ENCODE assay signal across 23 cellular contexts in the genomic region with DNA sequence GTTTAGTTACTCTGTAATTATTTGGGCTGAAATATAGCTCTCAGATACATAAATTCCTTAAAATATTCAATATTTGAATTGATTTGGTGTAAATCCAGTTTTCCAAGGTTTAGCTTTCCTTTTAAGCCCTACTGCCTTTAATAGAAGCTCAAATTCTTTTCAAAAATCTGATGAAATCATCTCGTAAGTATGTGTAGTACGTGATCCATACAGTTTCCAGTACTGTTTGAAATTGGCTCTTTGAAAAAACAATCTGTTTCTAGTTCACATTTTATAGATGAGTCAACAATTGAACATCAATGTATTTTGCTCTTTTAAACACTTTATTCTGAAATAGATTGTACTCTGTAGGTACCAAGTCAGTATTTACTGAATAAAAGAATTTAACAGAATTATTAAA.
DNase-seq lines count a peak whose midpoint lies in the region; ATAC-seq and TF ChIP-seq lines count a peak whose summit lies in the region.
"Had no signal": no experiment of that assay in that cellular context is flagged by ENCODE, and none has a peak within 500 bp of the region (broad histone marks: within the 10 kb centered on the region; RNA-seq: fewer than 3 reads in every experiment).

No MANE protein-coding gene starts in this region.

- POLR2A ChIA-PET in PC-3 (lab: Charles Lee; ENCODE audit: unreplicated experiment) (no interaction called here), GM10248 (lab: Yijun Ruan, JAX) (no interaction called here)

- no peaks in the 10 kb centered on the region for H3K27me3 Mint-ChIP-seq in mesothelial cell of epicardium (ENCODE audit: low read depth)

- H2AFZ ChIP-seq in PC-3 (ENCODE audit: low read length) = no peak overlapping the region

- no TSS peak for BruUV-seq in PC-3 (replicated peaks; lab: Mats Ljungman, UMichigan)

- peaks cover 5% of the 10 kb centered on the region for H3K36me3 Mint-ChIP-seq in mesothelial cell of epicardium

- 83 to 91% methylated on average over 2 of the region's 2 CpGs for WGBS in transverse colon (ENCODE audit: low coverage in 1 of 2), 2 donors

- peaks cover 8% of the 10 kb centered on the region for H3K4me1 Mint-ChIP-seq in mesothelial cell of epicardium

- H3K4me1 ChIP-seq in PC-3 (ENCODE audit: insufficient read depth, low read length) = peaks cover 7% of the 10 kb centered on the region; the same call in 1 of the 2 replicates
- no peaks in the 10 kb centered on the region for H3K4me1 ChIP-seq in transverse colon
- H3K4me1 ChIP-seq: left lung had no signal

- H3K9me2 ChIP-seq in PC-3 (replicated peaks; ENCODE audit: low read length) = no peaks in the 10 kb centered on the region

- TF ChIP-seq POLR2A in transverse colon (IDR thresholded peaks at IDR 0.05) = no peak

- H3K79me2 ChIP-seq in PC-3 (ENCODE audit: low read length) = no peaks in the 10 kb centered on the region

- in situ Hi-C loops in transverse colon (cut with MboI; ENCODE audit: low pct_ligation_motif_present in 1 of 4, low pct_unique_long_range_greater_than_20kb in 1 of 4, low sequenced_read_pairs in 3 of 4) = no loop called here

- CTCF ChIA-PET in PC-3 (lab: Charles Lee) (interaction anchor here (0.6 kb wide), 1 partner anchor 155 kb away, joined by 3 read pairs; no protein-coding TSS in a partner anchor), GM10248 (lab: Yijun Ruan, JAX) (interaction anchor here (1.3 to 1.5 kb wide), 2 partner anchors 165 to 467 kb away, joined by 3 read pairs; no protein-coding TSS in a partner anchor)

- no peaks in the 10 kb centered on the region for H3K9me3 ChIP-seq in PC-3 (ENCODE audit: low read length)
- no peaks in the 10 kb centered on the region for H3K9me3 ChIP-seq in transverse colon
- H3K9me3 ChIP-seq: left lung, mucosa of descending colon had no signal

- TF ChIP-seq CTCF in PC-3 (conservative IDR thresholded peaks at IDR 0.05; ENCODE audit: low read depth, low read length) (no peak), epithelial cell of esophagus (IDR thresholded peaks at IDR 0.05; ENCODE audit: insufficient read depth, low read depth, low read length, missing control alignments) (no peak), mesothelial cell of epicardium (IDR thresholded peaks at IDR 0.05; ENCODE audit: unreplicated experiment) (no peak), GM10248 (IDR thresholded peaks at IDR 0.05; ENCODE audit: control extremely low read depth, extremely low read depth, low read depth, missing control alignments) (no peak), transverse colon (IDR thresholded peaks at IDR 0.05) (no peak)

- DNase-seq in AG20443 (ENCODE audit: low spot score) (peak; percentile 16), PC-3 (peak; percentile 45), epithelial cell of esophagus (ENCODE audit: low read depth) (peak; percentile 15), mesothelial cell of epicardium (ENCODE audit: low spot score in 2 of 2, unreplicated experiment in 2 of 2) (no peak), GM10248 (ENCODE audit: extremely low spot score) (no peak), NCI-H82 treated with DMSO at 0.1 percent for 48 hours (lab: John Stamatoyannopoulos, UW; ENCODE audit: unreplicated experiment) (no peak), transverse colon (no peak), left colon (no peak)
- DNase-seq: activated CD4-positive, CD25-positive, alpha-beta regulatory T cell; activated CD8-positive, alpha-beta memory T cell treated with anti-CD3 and anti-CD28 coated beads for 24 hours; DND-41; foreskin melanocyte; Karpas-422; left lung; mucosa of descending colon; NCI-H1105; NCI-H526 treated with DMSO at 0.1 percent for 48 hours; SHP77 treated with DMSO at 0.1 percent for 48 hours; stimulated activated naive CD4-positive, alpha-beta T cell; T-helper 2 cell had no signal

- no peaks in the 10 kb centered on the region for H3K36me3 ChIP-seq in PC-3 (ENCODE audit: low read depth, low read length)
- no peaks in the 10 kb centered on the region for H3K36me3 ChIP-seq in transverse colon
- H3K36me3 ChIP-seq: cardiac muscle cell, left lung had no signal

- no peaks in the 10 kb centered on the region for H3F3A ChIP-seq in PC-3 (ENCODE audit: low read length, unreplicated experiment)

- no peak overlapping the region for H3K9ac ChIP-seq in PC-3 (ENCODE audit: low read length)

- H3K27me3 ChIP-seq in PC-3 (ENCODE audit: low read length) (no peaks in the 10 kb centered on the region), transverse colon (no peaks in the 10 kb centered on the region)
- H3K27me3 ChIP-seq: cardiac muscle cell, left lung had no signal

- TF ChIP-seq EP300 in transverse colon (IDR thresholded peaks at IDR 0.05; ENCODE audit: low read depth) = no peak

- no peak overlapping the region for H3K4me3 Mint-ChIP-seq in mesothelial cell of epicardium

- H3K27ac ChIP-seq in PC-3 (ENCODE audit: low read length) = peak overlapping the region; percentile 14; the same call in 1 of the 2 replicates
- H3K27ac ChIP-seq in transverse colon = no peak overlapping the region
- H3K27ac ChIP-seq: cardiac muscle cell, left lung had no signal

- ATAC-seq in PC-3 (no peak; the same call in 1 of the 2 replicates), left colon (no peak)
- ATAC-seq: activated naive CD4-positive, alpha-beta T cell treated with anti-CD3 and anti-CD28 coated beads, Interleukin-2, amount 50 U/mL, for 72 hours; HCT116; left lung; mucosa of descending colon had no signal

- H3K27ac Mint-ChIP-seq in mesothelial cell of epicardium = peak overlapping the region; percentile 66
- H3K27ac Mint-ChIP-seq: activated naive CD4-positive, alpha-beta T cell treated with anti-CD3 and anti-CD28 coated beads, Interleukin-2, amount 50 U/mL, for 72 hours had no signal

- H3K9me3 Mint-ChIP-seq in mesothelial cell of epicardium = peaks cover 10% of the 10 kb centered on the region
- H3K9me3 Mint-ChIP-seq: activated naive CD4-positive, alpha-beta T cell treated with anti-CD3 and anti-CD28 coated beads, Interleukin-2, amount 50 U/mL, for 72 hours had no signal

- H4K20me1 ChIP-seq in PC-3 (ENCODE audit: low read length) = no peaks in the 10 kb centered on the region

- intact Hi-C loops in PC-3 (cut with micrococcal nuclease) (loop anchor here (5.0 to 10.0 kb wide), 2 partner anchors 465 to 828 kb away; no protein-coding TSS in a partner anchor), transverse colon (cut with DNase I; ENCODE audit: low total_unique reads) (no loop called here), left colon (cut with DNase I, micrococcal nuclease) (no loop called here)

- H3K4me2 ChIP-seq in PC-3 (ENCODE audit: low read length) = peak overlapping the region; percentile 22

- H3K4me3 ChIP-seq in PC-3 (ENCODE audit: low read length) = no peak overlapping the region
- no peak overlapping the region for H3K4me3 ChIP-seq in epithelial cell of esophagus (ENCODE audit: low read length)
- H3K4me3 ChIP-seq in transverse colon = no peak overlapping the region
- H3K4me3 ChIP-seq: cardiac muscle cell, left lung, mucosa of descending colon had no signal

Comparison
In these comparisons a context has a peak if more than half of its experiments do, and no peak if none do; other contexts are left out.
1. DNase-seq: peak in AG20443 (single experiment), PC-3 (single experiment) and epithelial cell of esophagus (single experiment); none in mesothelial cell of epicardium (0 of 2), GM10248 (single experiment), NCI-H82 treated with DMSO at 0.1 percent for 48 hours (single experiment), transverse colon (single experiment) and left colon (0 of 2).